Comparison of ENCODE assay signal across 35 cellular contexts in genomic region chr22:22988150-22988549, GRCh38.
"Had no signal": no experiment of that assay in that cellular context is flagged by ENCODE, and none has a peak within 500 bp of the region (broad histone marks: within the 10 kb centered on the region; RNA-seq: fewer than 3 reads in every experiment).

No MANE protein-coding gene starts in this region.

- H3K9me3 Mint-ChIP-seq: activated B cell treated with CpG ODN at 0.5 μM for 24 hours; activated CD4-positive, alpha-beta memory T cell treated with anti-CD3 and anti-CD28 coated beads for 36 hours; activated CD4-positive, alpha-beta T cell treated with anti-CD3 and anti-CD28 coated beads, Interleukin-2, amount 10 ng/mL, durations not matched to agents 24 days and 14 days; activated CD8-positive, alpha-beta T cell treated with anti-CD3 and anti-CD28 coated beads for 36 hours; activated naive CD4-positive, alpha-beta T cell treated with anti-CD3 and anti-CD28 coated beads for 36 hours; activated naive CD4-positive, alpha-beta T cell treated with anti-CD3 and anti-CD28 coated beads, Interleukin-2, amount 50 U/mL, for 24 hours; activated naive CD8-positive, alpha-beta T cell treated with anti-CD3 and anti-CD28 coated beads, Interleukin-2, amount 10 ng/mL, durations not matched to agents 7 days and 5 days; activated naive CD8-positive, alpha-beta T cell treated with anti-CD3 and anti-CD28 coated beads, Interleukin-2, amount 50 U/mL, for 24 hours; activated T-cell treated with anti-CD3 and anti-CD28 coated beads, Interleukin-2, amount 50 U/mL, for 4 hours; activated T-cell treated with anti-CD3 and anti-CD28 coated beads, Interleukin-2, amount 50 U/mL, for 72 hours; activated T-helper 1 cell treated with anti-CD3 and anti-CD28 coated beads, Interleukin-12 subunit alpha, Interleukin-12 subunit beta, Interleukin-2, Interleukin-4 antibody, amounts not matched to agents 30 ng/mL and 10 ng/mL and 1 ng/mL, durations not matched to agents 14 hours and 24 hours and 36 hours; activated T-helper 17 cell treated with anti-CD3 and anti-CD28 coated beads, Interleukin-2, amount 50 U/mL, for 72 hours; T-helper 1 cell treated with Interleukin-12 subunit alpha and Interleukin-12 subunit beta and Interleukin-4 antibody, amounts not matched to agents 30 μg/mL and 1 μg/mL, for 36 hours; T-helper 2 cell treated with Interferon-gamma antibody and Interleukin-4, amounts not matched to agents 5 μg/mL and 100 μg/mL, for 36 hours had no signal

- H3K4me3 Mint-ChIP-seq: activated B cell treated with CpG ODN at 0.5 μM for 24 hours; activated CD4-positive, alpha-beta memory T cell treated with anti-CD3 and anti-CD28 coated beads for 36 hours; activated CD4-positive, alpha-beta T cell treated with anti-CD3 and anti-CD28 coated beads, Interleukin-2, amount 10 ng/mL, durations not matched to agents 24 days and 14 days; activated CD8-positive, alpha-beta T cell treated with anti-CD3 and anti-CD28 coated beads for 36 hours; activated naive CD4-positive, alpha-beta T cell treated with anti-CD3 and anti-CD28 coated beads for 36 hours; activated naive CD4-positive, alpha-beta T cell treated with anti-CD3 and anti-CD28 coated beads, Interleukin-2, amount 50 U/mL, for 24 hours; activated naive CD8-positive, alpha-beta T cell; activated naive CD8-positive, alpha-beta T cell treated with anti-CD3 and anti-CD28 coated beads, Interleukin-2, amount 10 ng/mL, durations not matched to agents 7 days and 5 days; activated naive CD8-positive, alpha-beta T cell treated with anti-CD3 and anti-CD28 coated beads, Interleukin-2, amount 50 U/mL, for 24 hours; activated T-cell treated with anti-CD3 and anti-CD28 coated beads, Interleukin-2, amount 50 U/mL, for 4 hours; activated T-cell treated with anti-CD3 and anti-CD28 coated beads, Interleukin-2, amount 50 U/mL, for 72 hours; activated T-helper 1 cell treated with anti-CD3 and anti-CD28 coated beads, Interleukin-12 subunit alpha, Interleukin-12 subunit beta, Interleukin-2, Interleukin-4 antibody, amounts not matched to agents 30 ng/mL and 10 ng/mL and 1 ng/mL, durations not matched to agents 14 hours and 24 hours and 36 hours; activated T-helper 17 cell treated with anti-CD3 and anti-CD28 coated beads, Interleukin-2, amount 50 U/mL, for 72 hours; T-helper 1 cell treated with Interleukin-12 subunit alpha and Interleukin-12 subunit beta and Interleukin-4 antibody, amounts not matched to agents 30 μg/mL and 1 μg/mL, for 36 hours; T-helper 2 cell treated with Interferon-gamma antibody and Interleukin-4, amounts not matched to agents 5 μg/mL and 100 μg/mL, for 36 hours had no signal

- H3K9me3 ChIP-seq: ascending aorta, breast epithelium had no signal

- H3K4me3 ChIP-seq: ascending aorta, breast epithelium had no signal

- H3K36me3 Mint-ChIP-seq: activated CD4-positive, alpha-beta memory T cell treated with anti-CD3 and anti-CD28 coated beads for 36 hours; activated naive CD8-positive, alpha-beta T cell; activated naive CD8-positive, alpha-beta T cell treated with anti-CD3 and anti-CD28 coated beads, Interleukin-2, amount 10 ng/mL, durations not matched to agents 7 days and 5 days had no signal

- H3K27ac ChIP-seq: ascending aorta, brain microvascular endothelial cell, breast epithelium, VCaP had no signal

- ATAC-seq: activated CD8-positive, alpha-beta T cell treated with anti-CD3 and anti-CD28 coated beads for 36 hours; activated naive CD8-positive, alpha-beta T cell treated with anti-CD3 and anti-CD28 coated beads, Interleukin-2, amount 50 U/mL, for 24 hours; activated T-cell treated with anti-CD3 and anti-CD28 coated beads, Interleukin-2, amount 50 U/mL, for 4 hours; activated T-cell treated with anti-CD3 and anti-CD28 coated beads, Interleukin-2, amount 50 U/mL, for 72 hours; activated T-helper 17 cell treated with anti-CD3 and anti-CD28 coated beads, Interleukin-2, amount 50 U/mL, for 72 hours had no signal

- H3K36me3 ChIP-seq: ascending aorta, brain microvascular endothelial cell, breast epithelium had no signal

- DNase-seq: activated B cell treated with CpG ODN at 0.5 μM for 24 hours; activated CD4-positive, alpha-beta memory T cell treated with anti-CD3 and anti-CD28 coated beads for 36 hours; activated CD4-positive, alpha-beta T cell treated with anti-CD3 and anti-CD28 coated beads for 4 hours; activated CD4-positive, alpha-beta T cell treated with anti-CD3 and anti-CD28 coated beads, Interleukin-2, amount 10 ng/mL, durations not matched to agents 24 days and 14 days; activated CD4-positive, alpha-beta T cell treated with anti-CD3 and anti-CD28 coated beads, Interleukin-2, amount 50 U/mL, for 1 hour; activated CD4-positive, alpha-beta T cell treated with anti-CD3 and anti-CD28 coated beads, Interleukin-2, amount 50 U/mL, for 4 hours; activated CD4-positive, CD25-positive, alpha-beta regulatory T cell treated with anti-CD3 and anti-CD28 coated beads, Interleukin-2, amount 50 U/mL, for 72 hours; activated CD8-positive, alpha-beta memory T cell treated with anti-CD3 and anti-CD28 coated beads, Interleukin-2, amount 50 U/mL, for 4 hours; activated CD8-positive, alpha-beta T cell treated with anti-CD3 and anti-CD28 coated beads for 36 hours; activated effector memory CD4-positive, alpha-beta T cell treated with anti-CD3 and anti-CD28 coated beads, Interleukin-2, amount 50 U/mL, for 16 hours; activated gamma-delta T cell treated with Interleukin-2 at 50 U/mL for 16 hours; activated naive CD4-positive, alpha-beta T cell; activated naive CD4-positive, alpha-beta T cell treated with anti-CD3 and anti-CD28 coated beads for 36 hours; activated naive CD8-positive, alpha-beta T cell treated with anti-CD3 and anti-CD28 coated beads, Interleukin-2, amount 10 ng/mL, durations not matched to agents 7 days and 5 days; activated naive CD8-positive, alpha-beta T cell treated with anti-CD3 and anti-CD28 coated beads, Interleukin-2, amount 50 U/mL, for 24 hours; activated T-cell treated with anti-CD3 and anti-CD28 coated beads for 4 hours; activated T-cell treated with anti-CD3 and anti-CD28 coated beads, Interleukin-2, amount 50 U/mL, for 1 hour; activated T-cell treated with anti-CD3 and anti-CD28 coated beads, Interleukin-2, amount 50 U/mL, for 4 hours; activated T-cell treated with anti-CD3 and anti-CD28 coated beads, Interleukin-2, amount 50 U/mL, for 72 hours; amygdala; anterior cingulate cortex; brain microvascular endothelial cell; central memory CD4-positive, alpha-beta T cell; T-helper 1 cell; T-helper 2 cell; T-helper 9 cell had no signal

- H3K4me1 ChIP-seq: ascending aorta, breast epithelium had no signal

- H3K4me1 Mint-ChIP-seq: activated CD4-positive, alpha-beta T cell treated with anti-CD3 and anti-CD28 coated beads, Interleukin-2, amount 10 ng/mL, durations not matched to agents 24 days and 14 days; activated T-helper 17 cell treated with anti-CD3 and anti-CD28 coated beads, Interleukin-2, amount 50 U/mL, for 72 hours had no signal

- H3K27ac Mint-ChIP-seq: activated B cell treated with CpG ODN at 0.5 μM for 24 hours; activated CD4-positive, alpha-beta memory T cell treated with anti-CD3 and anti-CD28 coated beads for 36 hours; activated CD4-positive, alpha-beta T cell treated with anti-CD3 and anti-CD28 coated beads, Interleukin-2, amount 10 ng/mL, durations not matched to agents 24 days and 14 days; activated CD8-positive, alpha-beta T cell treated with anti-CD3 and anti-CD28 coated beads for 36 hours; activated naive CD4-positive, alpha-beta T cell treated with anti-CD3 and anti-CD28 coated beads for 36 hours; activated naive CD4-positive, alpha-beta T cell treated with anti-CD3 and anti-CD28 coated beads, Interleukin-2, amount 50 U/mL, for 24 hours; activated naive CD8-positive, alpha-beta T cell; activated naive CD8-positive, alpha-beta T cell treated with anti-CD3 and anti-CD28 coated beads, Interleukin-2, amount 10 ng/mL, durations not matched to agents 7 days and 5 days; activated naive CD8-positive, alpha-beta T cell treated with anti-CD3 and anti-CD28 coated beads, Interleukin-2, amount 50 U/mL, for 24 hours; activated T-cell treated with anti-CD3 and anti-CD28 coated beads, Interleukin-2, amount 50 U/mL, for 72 hours; activated T-helper 1 cell treated with anti-CD3 and anti-CD28 coated beads, Interleukin-12 subunit alpha, Interleukin-12 subunit beta, Interleukin-2, Interleukin-4 antibody, amounts not matched to agents 30 ng/mL and 10 ng/mL and 1 ng/mL, durations not matched to agents 14 hours and 24 hours and 36 hours; activated T-helper 17 cell treated with anti-CD3 and anti-CD28 coated beads, Interleukin-2, amount 50 U/mL, for 72 hours; T-helper 1 cell treated with Interleukin-12 subunit alpha and Interleukin-12 subunit beta and Interleukin-4 antibody, amounts not matched to agents 30 μg/mL and 1 μg/mL, for 36 hours; T-helper 2 cell treated with Interferon-gamma antibody and Interleukin-4, amounts not matched to agents 5 μg/mL and 100 μg/mL, for 36 hours had no signal

- H3K27me3 ChIP-seq: ascending aorta, breast epithelium had no signal
